Comparison of ENCODE assay signal across 11 cellular contexts in genomic region chr4:143626134-143626859, GRCh38.
DNase-seq lines count a peak whose midpoint lies in the region; ATAC-seq and TF ChIP-seq lines count a peak whose summit lies in the region.
"Had no signal": no experiment of that assay in that cellular context is flagged by ENCODE, and none has a peak within 500 bp of the region (broad histone marks: within the 10 kb centered on the region; RNA-seq: fewer than 3 reads in every experiment).

No MANE protein-coding gene starts in this region.

- in situ Hi-C loops in transverse colon (cut with MboI; ENCODE audit: low pct_ligation_motif_present in 1 of 4, low pct_unique_long_range_greater_than_20kb in 1 of 4, low sequenced_read_pairs in 3 of 4) = no loop called here

- WGBS in right lobe of liver (ENCODE audit: insufficient coverage, low coverage, low lambda C conversion rate, missing lambda C conversion rate) = 52% methylated on average over 4 of the region's 4 CpGs
- 57 to 58% methylated on average over 1 to 4 of the region's 4 CpGs for WGBS in transverse colon (ENCODE audit: low coverage in 1 of 2), 2 donors

- H3K27ac ChIP-seq in right lobe of liver = no peak overlapping the region
- peak overlapping the region; percentile 1 to 28 (median 11) for H3K27ac ChIP-seq in transverse colon

- H3K9me3 ChIP-seq in right lobe of liver (no peaks in the 10 kb centered on the region), transverse colon (no peaks in the 10 kb centered on the region)

- H3K4me3 ChIP-seq in right lobe of liver (no peak overlapping the region), transverse colon (no peak overlapping the region)

- DNase-seq in NCI-H446 (lab: John Stamatoyannopoulos, UW) = peak; percentile 5 to 11
- no peak for DNase-seq in NCI-H446 treated with DMSO at 0.1 percent for 48 hours (lab: John Stamatoyannopoulos, UW)
- peak; percentile 43 for DNase-seq in dedifferentiated amniotic fluid mesenchymal stem cell (ENCODE audit: extremely low spot score)
- DNase-seq in right lobe of liver = peak in 2 of 3 donors; percentile 19 to 52
- DNase-seq in transverse colon = peak; percentile 39
- DNase-seq in 8988T = no peak
- DNase-seq in NCI-H146 treated with DMSO at 0.1 percent for 48 hours (lab: John Stamatoyannopoulos, UW; ENCODE audit: unreplicated experiment) = no peak
- DNase-seq: Karpas-422; NK-92 treated with Interleukin-12 subunit alpha and Interleukin-12 subunit beta, amount 100 ng/mL, for 24 hours; stimulated activated CD4-positive, alpha-beta T cell treated with anti-CD3 and anti-CD28 coated beads, Interleukin-1b, Interleukin-23, amount 100 ng/mL, for 48 hours had no signal

- TF ChIP-seq CTCF in right lobe of liver (IDR thresholded peaks at IDR 0.05) (no peak), transverse colon (IDR thresholded peaks at IDR 0.05) (no peak)

- TF ChIP-seq EP300 in transverse colon (IDR thresholded peaks at IDR 0.05; ENCODE audit: low read depth) = no peak

- peak; percentile 41 to 70 (median 60) for ATAC-seq in right lobe of liver
- no peak for ATAC-seq in HG03280 (IDR thresholded peaks at IDR 0.05; ENCODE audit: unreplicated experiment)

- TF ChIP-seq POLR2A in right lobe of liver (IDR thresholded peaks at IDR 0.05) (no peak), transverse colon (IDR thresholded peaks at IDR 0.05) (no peak)

- no peaks in the 10 kb centered on the region for H3K27me3 ChIP-seq in right lobe of liver
- H3K27me3 ChIP-seq in transverse colon = no peaks in the 10 kb centered on the region

- H3K36me3 ChIP-seq in right lobe of liver = no peaks in the 10 kb centered on the region
- H3K36me3 ChIP-seq in transverse colon = no peaks in the 10 kb centered on the region

- intact Hi-C loops in right lobe of liver (cut with DNase I) (no loop called here), transverse colon (cut with DNase I; ENCODE audit: low total_unique reads) (no loop called here)

- H3K4me1 ChIP-seq in right lobe of liver = no peaks in the 10 kb centered on the region
- no peaks in the 10 kb centered on the region for H3K4me1 ChIP-seq in transverse colon

Comparison
In these comparisons a context has a peak if more than half of its experiments do, and no peak if none do; other contexts are left out.
1. DNase-seq: peak in NCI-H446 (2 of 2), dedifferentiated amniotic fluid mesenchymal stem cell (single experiment), right lobe of liver (2 of 3) and transverse colon (single experiment); none in NCI-H446 treated with DMSO at 0.1 percent for 48 hours (single experiment), 8988T (single experiment) and NCI-H146 treated with DMSO at 0.1 percent for 48 hours (single experiment).
2. H3K27ac ChIP-seq: peak in transverse colon (4 of 4); none in right lobe of liver (0 of 3).